ENCODE assay signal across 15 cellular contexts in the genomic region with DNA sequence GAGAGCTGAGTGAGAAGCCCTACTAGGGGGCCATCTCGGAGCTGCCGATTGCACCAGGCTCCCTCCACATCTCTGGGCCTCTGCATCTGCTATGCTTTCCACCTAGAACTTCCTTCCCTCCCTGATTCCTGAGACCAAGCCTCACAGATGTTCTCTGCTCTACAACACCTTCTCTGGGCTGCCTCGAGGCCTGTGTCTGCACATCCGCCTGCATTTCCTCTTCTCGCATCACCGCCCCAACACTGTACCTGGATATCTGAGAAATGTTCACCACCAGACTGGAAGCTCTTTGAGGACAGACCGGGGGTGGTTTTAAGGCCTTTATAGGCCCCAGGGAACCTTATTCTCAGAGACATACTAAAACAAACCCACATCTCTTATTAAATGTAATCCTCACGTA. TPM values are rescaled to one million over a fixed set of nuclear protein-coding genes. Genes with fewer than 3 reads are reported as not detected.
DNase-seq lines count a peak whose midpoint lies in the region; ATAC-seq and TF ChIP-seq lines count a peak whose summit lies in the region.
"Had no signal": no experiment of that assay in that cellular context is flagged by ENCODE, and none has a peak within 500 bp of the region (broad histone marks: within the 10 kb centered on the region; RNA-seq: fewer than 3 reads in every experiment).

No MANE protein-coding gene starts in this region.

- in situ Hi-C loops in GM23248 (cut with MboI), result no loop called here

- no peak for TF ChIP-seq CTCF in natural killer cell (IDR thresholded peaks at IDR 0.05)
- no peak for TF ChIP-seq CTCF in mesothelial cell of epicardium (IDR thresholded peaks at IDR 0.05; ENCODE audit: unreplicated experiment)
- no peak for TF ChIP-seq CTCF in vagina (IDR thresholded peaks at IDR 0.05)

- H3K9me3 ChIP-seq in ectodermal cell (ENCODE audit: control insufficient read depth, low read length), result no peaks in the 10 kb centered on the region
- H3K9me3 ChIP-seq in vagina, result no peaks in the 10 kb centered on the region
- no peaks in the 10 kb centered on the region for H3K9me3 ChIP-seq in GM23248 (ENCODE audit: low read depth)
- H3K9me3 ChIP-seq: spleen had no signal

- H4K20me1 ChIP-seq in GM23248 (ENCODE audit: insufficient read depth), result no peaks in the 10 kb centered on the region

- no peak overlapping the region for H3K4me2 ChIP-seq in GM23248 (ENCODE audit: unreplicated experiment)

- H2AFZ ChIP-seq in GM23248, result no peak overlapping the region

- H3F3A ChIP-seq in GM23248 (ENCODE audit: insufficient read depth), result peaks cover 37% of the 10 kb centered on the region

- H3K27me3 ChIP-seq in ectodermal cell (ENCODE audit: control insufficient read depth, insufficient read depth, low read length, poor library complexity, severe bottlenecking), result no peaks in the 10 kb centered on the region
- no peaks in the 10 kb centered on the region for H3K27me3 ChIP-seq in vagina
- no peaks in the 10 kb centered on the region for H3K27me3 ChIP-seq in GM23248 (replicated peaks; ENCODE audit: insufficient read depth)
- H3K27me3 ChIP-seq: spleen had no signal

- intact Hi-C loops in natural killer cell (cut with micrococcal nuclease) (no loop called here), vagina (cut with DNase I) (no loop called here)

- H3K9me3 Mint-ChIP-seq in natural killer cell (no peaks in the 10 kb centered on the region), mesothelial cell of epicardium (no peaks in the 10 kb centered on the region)
- H3K9me3 Mint-ChIP-seq in natural killer cell treated with Interleukin-12 subunit alpha and Interleukin-12 subunit beta and Interleukin-15 and Interleukin-18, amount 100 ng/mL, for 72 hours, result no peaks in the 10 kb centered on the region
- H3K9me3 Mint-ChIP-seq: activated CD4-positive, alpha-beta T cell treated with anti-CD3 and anti-CD28 coated beads, Interleukin-2, amount 10 ng/mL, durations not matched to agents 24 days and 14 days; activated T-helper 17 cell treated with anti-CD3 and anti-CD28 coated beads, Interleukin-2, amount 50 U/mL, for 72 hours; naive thymus-derived CD8-positive, alpha-beta T cell had no signal

- peaks cover 33 to 37% of the 10 kb centered on the region in 2 donors for H3K4me1 Mint-ChIP-seq in natural killer cell
- H3K4me1 Mint-ChIP-seq in natural killer cell treated with Interleukin-12 subunit alpha and Interleukin-12 subunit beta and Interleukin-15 and Interleukin-18, amount 100 ng/mL, for 72 hours (ENCODE audit: low read depth in 2 of 2), result peaks cover 24 to 25% of the 10 kb centered on the region in 2 donors
- peaks cover 39% of the 10 kb centered on the region for H3K4me1 Mint-ChIP-seq in mesothelial cell of epicardium

- ATAC-seq in natural killer cell, result no peak
- ATAC-seq in natural killer cell treated with Interleukin-12 subunit alpha and Interleukin-12 subunit beta and Interleukin-15 and Interleukin-18, amount 100 ng/mL, for 72 hours, result no peak
- ATAC-seq: activated T-helper 17 cell treated with anti-CD3 and anti-CD28 coated beads, Interleukin-2, amount 50 U/mL, for 72 hours; naive thymus-derived CD8-positive, alpha-beta T cell had no signal

- no peaks in the 10 kb centered on the region for H3K79me2 ChIP-seq in GM23248 (ENCODE audit: insufficient read depth)

- H3K27me3 Mint-ChIP-seq in natural killer cell (ENCODE audit: low read depth in 2 of 2), result no peaks in the 10 kb centered on the region
- H3K27me3 Mint-ChIP-seq in natural killer cell treated with Interleukin-12 subunit alpha and Interleukin-12 subunit beta and Interleukin-15 and Interleukin-18, amount 100 ng/mL, for 72 hours, result no peaks in the 10 kb centered on the region
- no peaks in the 10 kb centered on the region for H3K27me3 Mint-ChIP-seq in mesothelial cell of epicardium (ENCODE audit: low read depth)
- H3K27me3 Mint-ChIP-seq: activated CD4-positive, alpha-beta T cell treated with anti-CD3 and anti-CD28 coated beads, Interleukin-2, amount 10 ng/mL, durations not matched to agents 24 days and 14 days; activated T-helper 17 cell treated with anti-CD3 and anti-CD28 coated beads, Interleukin-2, amount 50 U/mL, for 72 hours; naive thymus-derived CD8-positive, alpha-beta T cell had no signal

- 94 to 95% methylated on average over 7 to 8 of the region's 8 CpGs for WGBS in ectodermal cell, 2 experiments
- WGBS in GM23248 (ENCODE audit: low coverage in 1 of 2, low lambda C conversion rate in 2 of 2, missing lambda C conversion rate in 2 of 2), 2 experiments, result 88 to 90% methylated on average over 8 of the region's 8 CpGs

- H3K4me3 Mint-ChIP-seq in natural killer cell, result no peak overlapping the region
- H3K4me3 Mint-ChIP-seq in natural killer cell treated with Interleukin-12 subunit alpha and Interleukin-12 subunit beta and Interleukin-15 and Interleukin-18, amount 100 ng/mL, for 72 hours, result no peak overlapping the region
- no peak overlapping the region for H3K4me3 Mint-ChIP-seq in mesothelial cell of epicardium
- H3K4me3 Mint-ChIP-seq: activated CD4-positive, alpha-beta T cell treated with anti-CD3 and anti-CD28 coated beads, Interleukin-2, amount 10 ng/mL, durations not matched to agents 24 days and 14 days; activated T-helper 17 cell treated with anti-CD3 and anti-CD28 coated beads, Interleukin-2, amount 50 U/mL, for 72 hours; naive thymus-derived CD8-positive, alpha-beta T cell had no signal

- H3K27ac ChIP-seq in ectodermal cell (ENCODE audit: insufficient read depth, low read depth, low read length, poor library complexity, severe bottlenecking) (peak overlapping the region; percentile 52), vagina (peak overlapping the region; percentile 82), GM23248 (no peak overlapping the region)
- H3K27ac ChIP-seq: spleen had no signal

- DNase-seq in natural killer cell (no peak), mesothelial cell of epicardium (ENCODE audit: low spot score in 2 of 2, unreplicated experiment in 2 of 2) (no peak), vagina (ENCODE audit: extremely low spot score in 2 of 2) (no peak), GM23248 (no peak), medulla oblongata (ENCODE audit: extremely low spot score) (no peak)
- no peak for DNase-seq in natural killer cell treated with Interleukin-12 subunit alpha and Interleukin-12 subunit beta and Interleukin-15 and Interleukin-18, amount 100 ng/mL, for 72 hours (ENCODE audit: low spot score)
- DNase-seq in central memory CD4-positive, alpha-beta T cell, result no peak
- DNase-seq: activated CD4-positive, alpha-beta T cell treated with anti-CD3 and anti-CD28 coated beads, Interleukin-2, amount 10 ng/mL, durations not matched to agents 24 days and 14 days; DMS153; naive thymus-derived CD8-positive, alpha-beta T cell; NCI-H2107; spleen; T-helper 1 cell had no signal

- H3K27ac Mint-ChIP-seq in natural killer cell (peak overlapping the region; percentile 50 to 52), mesothelial cell of epicardium (peak overlapping the region; percentile 85)
- peak overlapping the region in 1 of 2 donors; percentile 2 for H3K27ac Mint-ChIP-seq in natural killer cell treated with Interleukin-12 subunit alpha and Interleukin-12 subunit beta and Interleukin-15 and Interleukin-18, amount 100 ng/mL, for 72 hours
- H3K27ac Mint-ChIP-seq: activated CD4-positive, alpha-beta T cell treated with anti-CD3 and anti-CD28 coated beads, Interleukin-2, amount 10 ng/mL, durations not matched to agents 24 days and 14 days; activated T-helper 17 cell treated with anti-CD3 and anti-CD28 coated beads, Interleukin-2, amount 50 U/mL, for 72 hours had no signal

- H3K4me3 ChIP-seq in ectodermal cell (ENCODE audit: insufficient read depth, low read depth, low read length), result no peak overlapping the region
- no peak overlapping the region for H3K4me3 ChIP-seq in vagina
- H3K4me3 ChIP-seq in GM23248, result no peak overlapping the region
- H3K4me3 ChIP-seq: spleen had no signal

- H3K9ac ChIP-seq in GM23248, result no peak overlapping the region

- TF ChIP-seq POLR2A in vagina (IDR thresholded peaks at IDR 0.05), result no peak

- H3K36me3 Mint-ChIP-seq in natural killer cell, result no peaks in the 10 kb centered on the region
- H3K36me3 Mint-ChIP-seq in natural killer cell treated with Interleukin-12 subunit alpha and Interleukin-12 subunit beta and Interleukin-15 and Interleukin-18, amount 100 ng/mL, for 72 hours, result no peaks in the 10 kb centered on the region
- peaks cover 2% of the 10 kb centered on the region for H3K36me3 Mint-ChIP-seq in mesothelial cell of epicardium

- peaks cover 44% of the 10 kb centered on the region for H3K4me1 ChIP-seq in ectodermal cell (ENCODE audit: control insufficient read depth, insufficient read depth, low read length)
- peaks cover 32% of the 10 kb centered on the region for H3K4me1 ChIP-seq in vagina
- H3K4me1 ChIP-seq in GM23248 (ENCODE audit: insufficient read depth), result peaks cover 41% of the 10 kb centered on the region

- no peaks in the 10 kb centered on the region for H3K36me3 ChIP-seq in ectodermal cell (ENCODE audit: control insufficient read depth, insufficient read depth, low read length)
- H3K36me3 ChIP-seq in vagina, result no peaks in the 10 kb centered on the region
- H3K36me3 ChIP-seq in GM23248 (ENCODE audit: low read depth), result no peaks in the 10 kb centered on the region

- H3K9me2 ChIP-seq in GM23248 (ENCODE audit: insufficient read depth), result no peaks in the 10 kb centered on the region

RNA-seq across cellular contexts. Expression of gene CTNNBIP1, which starts 20.7 kb away (rescaled TPM):
- total RNA-seq in natural killer cell (10 to 100 TPM; 26.4 to 31.0 (median 29.8) TPM), mesothelial cell of epicardium (49.7 to 52.6 TPM (median 51.5 TPM) in 3 replicates), vagina (44.7 TPM)
- 10 to 100 TPM; 12.5 to 18.7 TPM for total RNA-seq in natural killer cell treated with Interleukin-12 subunit alpha and Interleukin-12 subunit beta and Interleukin-15 and Interleukin-18, amount 100 ng/mL, for 72 hours
- polyA plus RNA-seq in ectodermal cell (2013, experiment 1 of 4), result 83.2 TPM
- polyA plus RNA-seq in ectodermal cell (2013, experiment 2 of 4), result 70.6 TPM
- 64.4 TPM for polyA plus RNA-seq in ectodermal cell (2013, experiment 3 of 4)
- polyA plus RNA-seq in ectodermal cell (2013, experiment 4 of 4), result 72.3 TPM
- total RNA-seq in GM23248 (2014; rRNA removed; shearing (Covaris generic)), result 12.5 and 31.0 TPM in 2 replicates
- 21.8 and 22.2 TPM in 2 replicates for polyA plus RNA-seq in GM23248 (2016; fragmentation: Nextera tagmentation; extraction: Ambion mirVana)

RNA-seq across cellular contexts. Expression of gene LZIC, which starts 53.8 kb away (rescaled TPM):
- total RNA-seq in natural killer cell (10 to 100 TPM; 19.5 to 21.9 (median 21.7) TPM), mesothelial cell of epicardium (34.9 to 36.6 TPM (median 35.1 TPM) in 3 replicates), vagina (16.5 TPM)
- 10 to 100 TPM; 24.8 to 25.5 TPM for total RNA-seq in natural killer cell treated with Interleukin-12 subunit alpha and Interleukin-12 subunit beta and Interleukin-15 and Interleukin-18, amount 100 ng/mL, for 72 hours
- 36.9 TPM for polyA plus RNA-seq in ectodermal cell (2013, experiment 1 of 4)
- 36.7 TPM for polyA plus RNA-seq in ectodermal cell (2013, experiment 2 of 4)
- 27.1 TPM for polyA plus RNA-seq in ectodermal cell (2013, experiment 3 of 4)
- 29.7 TPM for polyA plus RNA-seq in ectodermal cell (2013, experiment 4 of 4)
- 21.2 and 24.0 TPM in 2 replicates for total RNA-seq in GM23248 (2014; rRNA removed; shearing (Covaris generic))
- polyA plus RNA-seq in GM23248 (2016; fragmentation: Nextera tagmentation; extraction: Ambion mirVana), result 26.0 and 31.4 TPM in 2 replicates

RNA-seq across cellular contexts. Expression of gene NMNAT1, which starts 53.9 kb away (rescaled TPM):
- total RNA-seq in natural killer cell (1 to 10 TPM; 2.6 to 4.7 (median 2.9) TPM), mesothelial cell of epicardium (9.7 to 11.3 TPM (median 11.3 TPM) in 3 replicates), vagina (7.6 TPM)
- total RNA-seq in natural killer cell treated with Interleukin-12 subunit alpha and Interleukin-12 subunit beta and Interleukin-15 and Interleukin-18, amount 100 ng/mL, for 72 hours, result 10 to 100 TPM in 1 of 2 donors, 1 to 10 TPM in 1; 9.8 to 12.3 TPM
- 13.1 TPM for polyA plus RNA-seq in ectodermal cell (2013, experiment 1 of 4)
- polyA plus RNA-seq in ectodermal cell (2013, experiment 2 of 4), result 11.8 TPM
- 8.2 TPM for polyA plus RNA-seq in ectodermal cell (2013, experiment 3 of 4)
- 11.0 TPM for polyA plus RNA-seq in ectodermal cell (2013, experiment 4 of 4)
- 12.5 and 15.2 TPM in 2 replicates for total RNA-seq in GM23248 (2014; rRNA removed; shearing (Covaris generic))
- polyA plus RNA-seq in GM23248 (2016; fragmentation: Nextera tagmentation; extraction: Ambion mirVana), result 18.6 and 18.8 TPM in 2 replicates
